In genomic region chr1:182315157-182315556, GRCh38 we compare ENCODE assay signal across 26 cellular contexts.
DNase-seq lines count a peak whose midpoint lies in the region; ATAC-seq and TF ChIP-seq lines count a peak whose summit lies in the region.
"Had no signal": no experiment of that assay in that cellular context is flagged by ENCODE, and none has a peak within 500 bp of the region (broad histone marks: within the 10 kb centered on the region; RNA-seq: fewer than 3 reads in every experiment).

No MANE protein-coding gene starts in this region.

- DNase-seq in CD8-positive, alpha-beta memory T cell = no peak
- DNase-seq in LNCaP clone FGC (ENCODE audit: low read depth) = peak; percentile 62
- DNase-seq in colonic mucosa = peak; percentile 78
- DNase-seq in nephron progenitor cell = no peak
- no peak for DNase-seq in SW 1271 (lab: John Stamatoyannopoulos, UW)
- no peak for DNase-seq in HPDE6-E6E7 (ENCODE audit: extremely low spot score)
- DNase-seq in H4 (ENCODE audit: low spot score) = no peak
- DNase-seq: ACHN; activated CD4-positive, alpha-beta T cell treated with anti-CD3 and anti-CD28 coated beads, Interleukin-2, amount 50 U/mL, for 1 hour; effector CD4-positive, alpha-beta T cell; kidney; NCI-H1105; NCI-H2107; NCI-H510A treated with DMSO at 0.1 percent for 48 hours; SK-N-SH; stimulated activated CD4-positive, alpha-beta T cell treated with anti-CD3 and anti-CD28 coated beads, Interleukin-12 subunit alpha, Interleukin-12 subunit beta, amount 100 ng/mL, for 4 hours; stimulated activated naive CD8-positive, alpha-beta T cell treated with anti-CD3 and anti-CD28 coated beads, Interleukin-15, amount 100 ng/mL, for 72 hours; trophoblast cell had no signal

- no peaks in the 10 kb centered on the region for H3K9me3 ChIP-seq in CD8-positive, alpha-beta memory T cell (ENCODE audit: low read length)
- H3K9me3 ChIP-seq in colonic mucosa = no peaks in the 10 kb centered on the region
- H3K9me3 ChIP-seq: ascending aorta, gastroesophageal sphincter, SK-N-SH had no signal

- peak overlapping the region in 1 of 8 donors; percentile 88 for H3K27ac Mint-ChIP-seq in CD8-positive, alpha-beta memory T cell
- peak overlapping the region; percentile 93 for H3K27ac Mint-ChIP-seq in nephron progenitor cell
- H3K27ac Mint-ChIP-seq: activated naive CD4-positive, alpha-beta T cell treated with anti-CD3 and anti-CD28 coated beads, Interleukin-2, amount 50 U/mL, for 72 hours; stimulated activated naive CD8-positive, alpha-beta T cell treated with anti-CD3 and anti-CD28 coated beads, Interleukin-15, amount 100 ng/mL, for 72 hours; T-helper 2 cell treated with Interferon-gamma antibody and Interleukin-4, amounts not matched to agents 5 μg/mL and 100 μg/mL, for 36 hours had no signal

- H3K9me3 Mint-ChIP-seq in CD8-positive, alpha-beta memory T cell = no peaks in the 10 kb centered on the region
- no peaks in the 10 kb centered on the region for H3K9me3 Mint-ChIP-seq in nephron progenitor cell
- H3K9me3 Mint-ChIP-seq: activated naive CD4-positive, alpha-beta T cell treated with anti-CD3 and anti-CD28 coated beads, Interleukin-2, amount 50 U/mL, for 72 hours; stimulated activated naive CD8-positive, alpha-beta T cell treated with anti-CD3 and anti-CD28 coated beads, Interleukin-15, amount 100 ng/mL, for 72 hours; T-helper 2 cell treated with Interferon-gamma antibody and Interleukin-4, amounts not matched to agents 5 μg/mL and 100 μg/mL, for 36 hours had no signal

- H3K4me3 Mint-ChIP-seq in CD8-positive, alpha-beta memory T cell = no peak overlapping the region
- H3K4me3 Mint-ChIP-seq in nephron progenitor cell = no peak overlapping the region
- H3K4me3 Mint-ChIP-seq: stimulated activated naive CD8-positive, alpha-beta T cell treated with anti-CD3 and anti-CD28 coated beads, Interleukin-15, amount 100 ng/mL, for 72 hours; T-helper 2 cell treated with Interferon-gamma antibody and Interleukin-4, amounts not matched to agents 5 μg/mL and 100 μg/mL, for 36 hours had no signal

- H3K27ac ChIP-seq in CD8-positive, alpha-beta memory T cell (ENCODE audit: low read depth, low read length) = peak overlapping the region; percentile 40
- peak overlapping the region; percentile 85 for H3K27ac ChIP-seq in colonic mucosa
- H3K27ac ChIP-seq: ascending aorta; BLaER1 treated with 17β-estradiol and CSF1 and Interleukin-3, amounts not matched to agents 10 nM and 100 nM; gastroesophageal sphincter; RWPE1; VCaP had no signal

- no peaks in the 10 kb centered on the region for H3K36me3 Mint-ChIP-seq in CD8-positive, alpha-beta memory T cell
- H3K36me3 Mint-ChIP-seq in nephron progenitor cell (ENCODE audit: low read depth) = no peaks in the 10 kb centered on the region
- H3K36me3 Mint-ChIP-seq: activated naive CD4-positive, alpha-beta T cell treated with anti-CD3 and anti-CD28 coated beads, Interleukin-2, amount 50 U/mL, for 72 hours had no signal

- CTCF ChIA-PET in CD8-positive, alpha-beta memory T cell (lab: Charles Lee) = no interaction called here

- H3K9ac ChIP-seq in colonic mucosa (ENCODE audit: low read depth in 2 of 2, low read length in 2 of 2) = peak overlapping the region in 1 of 2 donors; percentile 1
- H3K9ac ChIP-seq: BLaER1 treated with 17β-estradiol and CSF1 and Interleukin-3, amounts not matched to agents 10 nM and 100 nM; SK-N-SH had no signal

- peaks cover 0 to 13% of the 10 kb centered on the region in 2 donors for H3K27me3 Mint-ChIP-seq in CD8-positive, alpha-beta memory T cell
- H3K27me3 Mint-ChIP-seq in nephron progenitor cell (ENCODE audit: low read depth, poor library complexity) = no peaks in the 10 kb centered on the region
- H3K27me3 Mint-ChIP-seq: stimulated activated naive CD8-positive, alpha-beta T cell treated with anti-CD3 and anti-CD28 coated beads, Interleukin-15, amount 100 ng/mL, for 72 hours had no signal

- no peak for ATAC-seq in GM21360 (IDR thresholded peaks at IDR 0.05; ENCODE audit: unreplicated experiment)
- ATAC-seq: activated naive CD4-positive, alpha-beta T cell treated with anti-CD3 and anti-CD28 coated beads, Interleukin-2, amount 50 U/mL, for 72 hours; gastroesophageal sphincter; stimulated activated naive CD8-positive, alpha-beta T cell treated with anti-CD3 and anti-CD28 coated beads, Interleukin-15, amount 100 ng/mL, for 72 hours had no signal

- no peaks in the 10 kb centered on the region for H3K27me3 ChIP-seq in CD8-positive, alpha-beta memory T cell (ENCODE audit: insufficient read depth, low read length, poor library complexity, severe bottlenecking)
- no peaks in the 10 kb centered on the region for H3K27me3 ChIP-seq in colonic mucosa
- H3K27me3 ChIP-seq: ascending aorta; BLaER1 treated with 17β-estradiol and CSF1 and Interleukin-3, amounts not matched to agents 10 nM and 100 nM; gastroesophageal sphincter had no signal

- TF ChIP-seq CTCF in LNCaP clone FGC (IDR thresholded peaks at IDR 0.05; ENCODE audit: control insufficient read depth, extremely low read depth, insufficient read depth) (no peak), colonic mucosa (IDR thresholded peaks at IDR 0.05) (no peak), nephron progenitor cell (IDR thresholded peaks at IDR 0.05) (no peak)

- no peaks in the 10 kb centered on the region for H3K4me1 ChIP-seq in CD8-positive, alpha-beta memory T cell (ENCODE audit: insufficient read depth, low read length)
- no peaks in the 10 kb centered on the region for H3K4me1 ChIP-seq in colonic mucosa
- H3K4me1 ChIP-seq: ascending aorta had no signal

- POLR2A ChIA-PET in CD8-positive, alpha-beta memory T cell (lab: Charles Lee) = no interaction called here

- no peaks in the 10 kb centered on the region for H3K36me3 ChIP-seq in CD8-positive, alpha-beta memory T cell (ENCODE audit: insufficient read depth, low read length)
- no peaks in the 10 kb centered on the region for H3K36me3 ChIP-seq in colonic mucosa
- H3K36me3 ChIP-seq: ascending aorta; BLaER1 treated with 17β-estradiol and CSF1 and Interleukin-3, amounts not matched to agents 10 nM and 100 nM; gastroesophageal sphincter had no signal

- no peaks in the 10 kb centered on the region for H3K4me1 Mint-ChIP-seq in CD8-positive, alpha-beta memory T cell
- H3K4me1 Mint-ChIP-seq in nephron progenitor cell = peaks cover 16% of the 10 kb centered on the region
- H3K4me1 Mint-ChIP-seq: stimulated activated naive CD8-positive, alpha-beta T cell treated with anti-CD3 and anti-CD28 coated beads, Interleukin-15, amount 100 ng/mL, for 72 hours had no signal

- no peak overlapping the region for H3K4me3 ChIP-seq in CD8-positive, alpha-beta memory T cell (ENCODE audit: low read length)
- H3K4me3 ChIP-seq in LNCaP clone FGC (ENCODE audit: low read depth, low read length) (no peak overlapping the region), colonic mucosa (no peak overlapping the region)
- H3K4me3 ChIP-seq: ascending aorta; BLaER1 treated with 17β-estradiol and CSF1 and Interleukin-3, amounts not matched to agents 10 nM and 100 nM; gastroesophageal sphincter had no signal

- intact Hi-C loops in colonic mucosa (cut with DNase I) = no loop called here

Comparison
In these comparisons a context has a peak if more than half of its experiments do, and no peak if none do; other contexts are left out.
1. DNase-seq: peak in LNCaP clone FGC (single experiment) and colonic mucosa (single experiment); none in CD8-positive, alpha-beta memory T cell (0 of 5), nephron progenitor cell (single experiment), SW 1271 (0 of 2), HPDE6-E6E7 (single experiment) and H4 (single experiment).